ENCODE assay signal across 8 cellular contexts in the genomic region with DNA sequence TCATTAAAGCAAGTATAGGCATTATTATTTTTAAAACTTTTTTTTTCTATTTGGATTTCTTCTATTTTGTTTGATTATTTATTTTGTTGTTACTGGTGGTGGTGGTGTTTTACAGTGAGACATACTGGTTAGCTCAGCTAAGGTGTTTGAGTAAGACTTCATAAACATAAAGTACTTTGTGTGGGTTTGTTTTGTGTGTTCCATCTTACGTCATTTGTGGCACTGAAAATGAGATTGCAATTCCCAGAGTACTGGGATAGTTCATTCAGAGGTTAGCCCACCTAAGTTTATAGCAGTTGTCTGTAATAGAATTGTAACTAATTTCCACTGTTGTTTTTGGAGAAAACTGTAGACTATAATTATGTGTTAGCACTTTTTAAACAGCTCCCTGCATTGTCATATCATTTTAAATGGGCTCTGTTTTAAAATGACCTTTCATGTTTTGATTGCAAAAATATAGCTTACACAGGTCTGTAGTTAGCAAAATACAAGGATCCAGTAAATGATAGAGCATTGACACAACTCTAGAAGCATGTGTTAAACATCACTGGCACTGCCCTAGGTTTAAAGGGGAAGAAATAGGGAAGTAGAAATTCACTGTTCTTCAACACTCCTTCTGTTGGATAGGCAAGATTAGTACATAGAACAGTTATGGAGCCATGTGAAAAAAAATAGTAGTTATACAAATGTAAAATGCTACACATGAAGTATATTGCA.
DNase-seq lines count a peak whose midpoint lies in the region; ATAC-seq and TF ChIP-seq lines count a peak whose summit lies in the region.

No MANE protein-coding gene starts in this region.

- H3K4me1 Mint-ChIP-seq in natural killer cell = peaks cover 28 to 32% of the 10 kb centered on the region in 2 donors
- H3K4me1 Mint-ChIP-seq in activated CD8-positive, alpha-beta T cell treated with anti-CD3 and anti-CD28 coated beads, Interleukin-2, amount 10 ng/mL, durations not matched to agents 7 days and 5 days (ENCODE audit: low read depth) = peaks cover 12% of the 10 kb centered on the region

- no peaks in the 10 kb centered on the region for H4K20me1 ChIP-seq in PC-3 (ENCODE audit: low read length)

- H3K9me3 Mint-ChIP-seq in natural killer cell = no peaks in the 10 kb centered on the region
- H3K9me3 Mint-ChIP-seq in activated CD8-positive, alpha-beta T cell treated with anti-CD3 and anti-CD28 coated beads, Interleukin-2, amount 10 ng/mL, durations not matched to agents 7 days and 5 days (ENCODE audit: insufficient read depth) = no peaks in the 10 kb centered on the region

- no peak for TF ChIP-seq CTCF in A673 (conservative IDR thresholded peaks at IDR 0.05; ENCODE audit: low read depth, low read length)
- TF ChIP-seq CTCF in PC-3 (conservative IDR thresholded peaks at IDR 0.05; ENCODE audit: low read depth, low read length) = no peak
- no peak for TF ChIP-seq CTCF in natural killer cell (IDR thresholded peaks at IDR 0.05)

- H3K4me2 ChIP-seq in PC-3 (ENCODE audit: low read length) (peak overlapping the region; percentile 76), mesendoderm (ENCODE audit: low read length) (no peak overlapping the region)

- no peak overlapping the region for H2BK120ac ChIP-seq in mesendoderm (ENCODE audit: low read depth, low read length)

- ATAC-seq in PC-3 (peak; percentile 26), esophagus mucosa (peak; percentile 28), natural killer cell (no peak), HG02852 (IDR thresholded peaks at IDR 0.05; ENCODE audit: unreplicated experiment) (no peak)
- no peak for ATAC-seq in activated CD8-positive, alpha-beta T cell treated with anti-CD3 and anti-CD28 coated beads, Interleukin-2, amount 10 ng/mL, durations not matched to agents 7 days and 5 days

- no peak overlapping the region for H2BK15ac ChIP-seq in mesendoderm (replicated peaks; ENCODE audit: low read depth)

- no peaks in the 10 kb centered on the region for H3K79me1 ChIP-seq in mesendoderm (ENCODE audit: low read length)

- H3K56ac ChIP-seq in mesendoderm (ENCODE audit: low read length) = no peak overlapping the region

- no peaks in the 10 kb centered on the region for H3K36me3 Mint-ChIP-seq in natural killer cell
- H3K36me3 Mint-ChIP-seq in activated CD8-positive, alpha-beta T cell treated with anti-CD3 and anti-CD28 coated beads, Interleukin-2, amount 10 ng/mL, durations not matched to agents 7 days and 5 days (ENCODE audit: low read depth) = no peaks in the 10 kb centered on the region

- H3K36me3 ChIP-seq in A673 (ENCODE audit: insufficient read depth, low read length, poor library complexity, severe bottlenecking) (no peaks in the 10 kb centered on the region), PC-3 (ENCODE audit: low read depth, low read length) (no peaks in the 10 kb centered on the region), mesendoderm (ENCODE audit: control insufficient read depth, insufficient read depth, low read length) (no peaks in the 10 kb centered on the region)

- no peak overlapping the region for H4K5ac ChIP-seq in mesendoderm (ENCODE audit: low read length)

- peak overlapping the region in 1 of 2 donors; percentile 31 for H3K27ac Mint-ChIP-seq in natural killer cell
- no peak overlapping the region for H3K27ac Mint-ChIP-seq in activated CD8-positive, alpha-beta T cell treated with anti-CD3 and anti-CD28 coated beads, Interleukin-2, amount 10 ng/mL, durations not matched to agents 7 days and 5 days

- H3K9me3 ChIP-seq in A673 (ENCODE audit: low read depth, low read length, poor library complexity, severe bottlenecking) (no peaks in the 10 kb centered on the region), PC-3 (ENCODE audit: low read length) (no peaks in the 10 kb centered on the region)

- H3K4me3 ChIP-seq in A673 (ENCODE audit: low read depth, low read length, poor library complexity, severe bottlenecking) (peak overlapping the region; percentile 38), PC-3 (ENCODE audit: low read length) (no peak overlapping the region), mesendoderm (ENCODE audit: low read length) (no peak overlapping the region)

- no peaks in the 10 kb centered on the region for H3K79me2 ChIP-seq in PC-3 (ENCODE audit: low read length)
- no peaks in the 10 kb centered on the region for H3K79me2 ChIP-seq in mesendoderm (ENCODE audit: control insufficient read depth, insufficient read depth, low read length)

- no peak overlapping the region for H3K9ac ChIP-seq in PC-3 (ENCODE audit: low read length)
- no peak overlapping the region for H3K9ac ChIP-seq in mesendoderm (ENCODE audit: low read length)

- no peaks in the 10 kb centered on the region for H3K27me3 ChIP-seq in A673 (replicated peaks; ENCODE audit: insufficient read depth, low read depth, low read length, poor library complexity)
- H3K27me3 ChIP-seq in PC-3 (ENCODE audit: low read length) = no peaks in the 10 kb centered on the region
- no peaks in the 10 kb centered on the region for H3K27me3 ChIP-seq in mesendoderm (ENCODE audit: insufficient read depth, low read length, poor library complexity)

- H3K9me2 ChIP-seq in PC-3 (replicated peaks; ENCODE audit: low read length) = no peaks in the 10 kb centered on the region

- H3K18ac ChIP-seq in mesendoderm (ENCODE audit: low read length) = no peak overlapping the region

- DNase-seq in A673 (ENCODE audit: low spot score) (no peak), PC-3 (no peak), natural killer cell (no peak), mesendoderm (no peak), Ammon's horn (ENCODE audit: low spot score) (no peak)
- no peak for DNase-seq in activated CD8-positive, alpha-beta T cell treated with anti-CD3 and anti-CD28 coated beads, Interleukin-2, amount 10 ng/mL, durations not matched to agents 7 days and 5 days

- H2AK5ac ChIP-seq in mesendoderm (ENCODE audit: low read length) = no peak overlapping the region

- H2AFZ ChIP-seq in PC-3 (ENCODE audit: low read length) = no peak overlapping the region

- BruUV-seq in A673 (replicated peaks; lab: Mats Ljungman, UMichigan) (no TSS peak), PC-3 (replicated peaks; lab: Mats Ljungman, UMichigan) (no TSS peak)

- CTCF ChIA-PET in A673 (lab: Charles Lee) = no interaction called here
- CTCF ChIA-PET in PC-3 (lab: Charles Lee) = interaction anchor here (1.1 kb wide), 1 partner anchor 204 kb away, joined by 3 read pairs; no protein-coding TSS in a partner anchor
- CTCF ChIA-PET in activated CD8-positive, alpha-beta T cell treated with anti-CD3 and anti-CD28 coated beads, Interleukin-2, amount 10 ng/mL, durations not matched to agents 7 days and 5 days (lab: Charles Lee) = interaction anchor here (1.5 kb wide), 1 partner anchor 10 kb away, joined by 5 read pairs; no protein-coding TSS in a partner anchor

- H4K8ac ChIP-seq in mesendoderm (ENCODE audit: low read depth, low read length) = no peak overlapping the region

- peak overlapping the region; percentile 83 for H3K4me3 Mint-ChIP-seq in natural killer cell
- H3K4me3 Mint-ChIP-seq in activated CD8-positive, alpha-beta T cell treated with anti-CD3 and anti-CD28 coated beads, Interleukin-2, amount 10 ng/mL, durations not matched to agents 7 days and 5 days = no peak overlapping the region

- no peak overlapping the region for H3K23ac ChIP-seq in mesendoderm (ENCODE audit: low read length)

- POLR2A ChIA-PET in A673 (lab: Charles Lee; ENCODE audit: low non-redundant PET) (no interaction called here), PC-3 (lab: Charles Lee; ENCODE audit: unreplicated experiment) (no interaction called here)
- POLR2A ChIA-PET in activated CD8-positive, alpha-beta T cell treated with anti-CD3 and anti-CD28 coated beads, Interleukin-2, amount 10 ng/mL, durations not matched to agents 7 days and 5 days (lab: Charles Lee) = no interaction called here

- H3K27me3 Mint-ChIP-seq in natural killer cell (ENCODE audit: low read depth in 2 of 2) = peaks cover 17 to 69% of the 10 kb centered on the region in 2 donors
- H3K27me3 Mint-ChIP-seq in activated CD8-positive, alpha-beta T cell treated with anti-CD3 and anti-CD28 coated beads, Interleukin-2, amount 10 ng/mL, durations not matched to agents 7 days and 5 days (ENCODE audit: low read depth) = peaks cover 5% of the 10 kb centered on the region

- no CpG with 5 or more reads among the region's 1 CpG for WGBS in mesendoderm (ENCODE audit: extremely low coverage, insufficient coverage, low lambda C conversion rate)

- intact Hi-C loops in A673 (cut with micrococcal nuclease; ENCODE audit: unreplicated experiment) (no loop called here), PC-3 (cut with micrococcal nuclease) (no loop called here), natural killer cell (cut with micrococcal nuclease) (no loop called here)

- H2BK5ac ChIP-seq in mesendoderm (ENCODE audit: low read length) = no peak overlapping the region

- H3K4me1 ChIP-seq in A673 (ENCODE audit: insufficient read depth, low read length, poor library complexity, severe bottlenecking) (peaks cover 31% of the 10 kb centered on the region), PC-3 (ENCODE audit: insufficient read depth, low read length) (peaks cover 21% of the 10 kb centered on the region), mesendoderm (ENCODE audit: control insufficient read depth, low read depth, low read length) (no peaks in the 10 kb centered on the region)

- H3F3A ChIP-seq in PC-3 (ENCODE audit: low read length, unreplicated experiment) = no peaks in the 10 kb centered on the region

- H3K27ac ChIP-seq in A673 (ENCODE audit: low read depth, low read length, poor library complexity, severe bottlenecking) (peak overlapping the region; percentile 49), PC-3 (ENCODE audit: low read length) (no peak overlapping the region), mesendoderm (ENCODE audit: low read depth, low read length) (no peak overlapping the region)

- no peak overlapping the region for H3K4ac ChIP-seq in mesendoderm (ENCODE audit: low read depth, low read length)

Comparison
In these comparisons a context has a peak if more than half of its experiments do, and no peak if none do; other contexts are left out.
1. ATAC-seq: peak in PC-3 (single experiment) and esophagus mucosa (single experiment); none in natural killer cell (0 of 3), HG02852 (single experiment) and activated CD8-positive, alpha-beta T cell treated with anti-CD3 and anti-CD28 coated beads, Interleukin-2, amount 10 ng/mL, durations not matched to agents 7 days and 5 days (single experiment).